1 cellular context compared by ENCODE assay signal in the genomic region with DNA sequence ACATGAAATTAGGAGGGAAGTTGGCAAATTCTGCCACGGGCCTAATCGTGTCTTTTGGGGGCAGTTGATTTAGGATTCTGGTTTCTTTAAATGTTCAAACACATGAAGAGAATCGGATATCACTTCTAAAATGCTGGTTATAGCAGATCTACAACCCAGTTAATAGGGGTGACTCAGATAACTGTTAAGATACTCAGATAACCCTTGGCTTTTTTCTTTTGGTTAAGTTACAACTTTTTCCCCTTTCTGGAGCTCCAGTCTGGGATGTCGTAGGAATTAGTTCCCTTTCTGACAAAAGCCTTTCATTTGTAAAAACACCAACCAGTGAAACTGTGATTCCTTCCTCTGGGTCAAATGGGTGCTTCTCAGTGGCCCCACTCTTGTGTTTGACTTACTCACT.
TF ChIP-seq lines count a peak whose summit lies in the region.

No MANE protein-coding gene starts in this region.

TF ChIP-seq in K562, 482 proteins besides CTCF, POLR2A, EP300 and RAD21:
- TF ChIP-seq JUND (IDR thresholded peaks at IDR 0.05; ENCODE audit: borderline replicate concordance, low read depth, low read length), result no peak
- TF ChIP-seq JUND (tag; IDR thresholded peaks at IDR 0.05; ENCODE audit: borderline replicate concordance, low read depth, low read length), result 0 out of 3 replicates have a peak, but pooled peaks have one; percentile 15
- peak; percentile 28; the same call in 1 of the 2 replicates for TF ChIP-seq DDX20 (tag; IDR thresholded peaks at IDR 0.05; ENCODE audit: low read depth)
- TF ChIP-seq ZNF124 (CRISPR knock-in tag; IDR thresholded peaks at IDR 0.05), result no peak
- no peak for TF ChIP-seq TEAD1 (CRISPR knock-in tag; IDR thresholded peaks at IDR 0.05)
- TF ChIP-seq, protein P1, sequence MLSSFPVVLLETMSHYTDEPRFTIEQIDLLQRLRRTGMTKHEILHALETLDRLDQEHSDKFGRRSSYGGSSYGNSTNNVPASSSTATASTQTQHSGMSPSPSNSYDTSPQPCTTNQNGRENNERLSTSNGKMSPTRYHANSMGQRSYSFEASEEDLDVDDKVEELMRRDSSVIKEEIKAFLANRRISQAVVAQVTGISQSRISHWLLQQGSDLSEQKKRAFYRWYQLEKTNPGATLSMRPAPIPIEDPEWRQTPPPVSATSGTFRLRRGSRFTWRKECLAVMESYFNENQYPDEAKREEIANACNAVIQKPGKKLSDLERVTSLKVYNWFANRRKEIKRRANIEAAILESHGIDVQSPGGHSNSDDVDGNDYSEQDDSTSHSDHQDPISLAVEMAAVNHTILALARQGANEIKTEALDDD (IDR thresholded peaks at IDR 0.05), result peak; percentile 69
- TF ChIP-seq, protein P2, sequence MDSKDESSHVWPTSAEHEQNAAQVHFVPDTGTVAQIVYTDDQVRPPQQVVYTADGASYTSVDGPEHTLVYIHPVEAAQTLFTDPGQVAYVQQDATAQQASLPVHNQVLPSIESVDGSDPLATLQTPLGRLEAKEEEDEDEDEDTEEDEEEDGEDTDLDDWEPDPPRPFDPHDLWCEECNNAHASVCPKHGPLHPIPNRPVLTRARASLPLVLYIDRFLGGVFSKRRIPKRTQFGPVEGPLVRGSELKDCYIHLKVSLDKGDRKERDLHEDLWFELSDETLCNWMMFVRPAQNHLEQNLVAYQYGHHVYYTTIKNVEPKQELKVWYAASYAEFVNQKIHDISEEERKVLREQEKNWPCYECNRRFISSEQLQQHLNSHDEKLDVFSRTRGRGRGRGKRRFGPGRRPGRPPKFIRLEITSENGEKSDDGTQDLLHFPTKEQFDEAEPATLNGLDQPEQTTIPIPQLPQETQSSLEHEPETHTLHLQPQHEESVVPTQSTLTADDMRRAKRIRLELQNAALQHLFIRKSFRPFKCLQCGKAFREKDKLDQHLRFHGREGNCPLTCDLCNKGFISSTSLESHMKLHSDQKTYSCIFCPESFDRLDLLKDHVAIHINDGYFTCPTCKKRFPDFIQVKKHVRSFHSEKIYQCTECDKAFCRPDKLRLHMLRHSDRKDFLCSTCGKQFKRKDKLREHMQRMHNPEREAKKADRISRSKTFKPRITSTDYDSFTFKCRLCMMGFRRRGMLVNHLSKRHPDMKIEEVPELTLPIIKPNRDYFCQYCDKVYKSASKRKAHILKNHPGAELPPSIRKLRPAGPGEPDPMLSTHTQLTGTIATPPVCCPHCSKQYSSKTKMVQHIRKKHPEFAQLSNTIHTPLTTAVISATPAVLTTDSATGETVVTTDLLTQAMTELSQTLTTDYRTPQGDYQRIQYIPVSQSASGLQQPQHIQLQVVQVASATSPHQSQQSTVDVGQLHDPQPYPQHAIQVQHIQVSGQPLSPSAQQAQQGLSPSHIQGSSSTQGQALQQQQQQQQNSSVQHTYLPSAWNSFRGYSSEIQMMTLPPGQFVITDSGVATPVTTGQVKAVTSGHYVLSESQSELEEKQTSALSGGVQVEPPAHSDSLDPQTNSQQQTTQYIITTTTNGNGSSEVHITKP (IDR thresholded peaks at IDR 0.05; ENCODE audit: partially characterized antibody), result peak; percentile 53
- no peak for TF ChIP-seq SRSF1 (IDR thresholded peaks at IDR 0.05; ENCODE audit: low read depth, low read length)
- TF ChIP-seq, protein P3, sequence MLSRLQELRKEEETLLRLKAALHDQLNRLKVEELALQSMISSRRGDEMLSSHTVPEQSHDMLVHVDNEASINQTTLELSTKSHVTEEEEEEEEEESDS (CRISPR knock-in tag; IDR thresholded peaks at IDR 0.05), result no peak
- TF ChIP-seq FOSL1 (tag; conservative IDR thresholded peaks at IDR 0.05), result peak; percentile 76
TF ChIP-seq in K562: peak in this region for 5.
